15 cellular contexts compared by ENCODE assay signal in genomic region chr5:98069876-98070512, GRCh38.
DNase-seq lines count a peak whose midpoint lies in the region; ATAC-seq and TF ChIP-seq lines count a peak whose summit lies in the region.
"Had no signal": no experiment of that assay in that cellular context is flagged by ENCODE, and none has a peak within 500 bp of the region (broad histone marks: within the 10 kb centered on the region; RNA-seq: fewer than 3 reads in every experiment).

No MANE protein-coding gene starts in this region.

- no peaks in the 10 kb centered on the region for H3K36me3 ChIP-seq in transverse colon
- H3K36me3 ChIP-seq in ovary, result no peaks in the 10 kb centered on the region
- no peaks in the 10 kb centered on the region for H3K36me3 ChIP-seq in smooth muscle cell (ENCODE audit: low read depth)
- H3K36me3 ChIP-seq: upper lobe of right lung had no signal

- in situ Hi-C loops in transverse colon (cut with MboI; ENCODE audit: low pct_ligation_motif_present in 1 of 4, low pct_unique_long_range_greater_than_20kb in 1 of 4, low sequenced_read_pairs in 3 of 4), result no loop called here

- H3K9me3 ChIP-seq in transverse colon (no peaks in the 10 kb centered on the region), ovary (no peaks in the 10 kb centered on the region), smooth muscle cell (replicated peaks; ENCODE audit: low read depth) (no peaks in the 10 kb centered on the region)
- H3K9me3 ChIP-seq: upper lobe of right lung had no signal

- no peaks in the 10 kb centered on the region for H3K27me3 ChIP-seq in transverse colon
- no peaks in the 10 kb centered on the region for H3K27me3 ChIP-seq in ovary
- H3K27me3 ChIP-seq in smooth muscle cell (ENCODE audit: low read depth), result no peaks in the 10 kb centered on the region
- H3K27me3 ChIP-seq: upper lobe of right lung had no signal

- no peaks in the 10 kb centered on the region for H4K20me1 ChIP-seq in smooth muscle cell (ENCODE audit: low read depth)

- no peak overlapping the region for H3K27ac ChIP-seq in transverse colon
- no peak overlapping the region for H3K27ac ChIP-seq in ovary
- no peak overlapping the region for H3K27ac ChIP-seq in smooth muscle cell (ENCODE audit: low read depth)
- H3K27ac ChIP-seq: upper lobe of right lung had no signal

- H3F3A ChIP-seq in smooth muscle cell (ENCODE audit: low read depth), result no peaks in the 10 kb centered on the region

- DNase-seq in GM12865 (ENCODE audit: low read depth), result peak; percentile 27
- DNase-seq in astrocyte of the hippocampus (ENCODE audit: low read depth, low spot score), result peak; percentile 10
- DNase-seq in transverse colon, result no peak
- DNase-seq in ovary, result no peak
- DNase-seq in smooth muscle cell (lab: John Stamatoyannopoulos, UW; ENCODE audit: unreplicated experiment), result no peak
- DNase-seq in HuH-7 (ENCODE audit: low spot score), result no peak
- DNase-seq: activated CD4-positive, alpha-beta T cell treated with anti-CD3 and anti-CD28 coated beads for 4 hours; anterior cingulate cortex; Calu3; NCI-H187 treated with DMSO at 0.1 percent for 48 hours; posterior cingulate gyrus; Right ventricle myocardium superior; upper lobe of right lung had no signal

- TF ChIP-seq EP300 in transverse colon (IDR thresholded peaks at IDR 0.05; ENCODE audit: low read depth) (no peak), ovary (IDR thresholded peaks at IDR 0.05) (no peak)

- H2AFZ ChIP-seq in smooth muscle cell (ENCODE audit: low read depth), result no peak overlapping the region

- TF ChIP-seq POLR2A in transverse colon (IDR thresholded peaks at IDR 0.05), result no peak
- no peak for TF ChIP-seq POLR2A in ovary (IDR thresholded peaks at IDR 0.05)

- H3K9ac ChIP-seq in smooth muscle cell (ENCODE audit: low read depth), result no peak overlapping the region

- no peak for TF ChIP-seq CTCF in GM12865 (IDR thresholded peaks at IDR 0.05; ENCODE audit: insufficient read depth, low read depth, low read length, missing control alignments)
- no peak for TF ChIP-seq CTCF in transverse colon (IDR thresholded peaks at IDR 0.05)
- TF ChIP-seq CTCF in ovary (IDR thresholded peaks at IDR 0.05), result no peak
- TF ChIP-seq CTCF in smooth muscle cell (IDR thresholded peaks at IDR 0.05; ENCODE audit: borderline replicate concordance, insufficient read depth, poor library complexity, severe bottlenecking), result no peak

- WGBS in transverse colon (ENCODE audit: low coverage in 1 of 2), 2 donors, result 64 to 68% methylated on average over 1 of the region's 1 CpG
- WGBS in ovary, 3 donors, result 87 to 90% (median 88%) methylated on average over 1 of the region's 1 CpG
- 68% methylated on average over 1 of the region's 1 CpG for WGBS in smooth muscle cell (ENCODE audit: low lambda C conversion rate)

- ATAC-seq in GM21360 (IDR thresholded peaks at IDR 0.05; ENCODE audit: unreplicated experiment) (peak; percentile 87), HG03342 (IDR thresholded peaks at IDR 0.05; ENCODE audit: unreplicated experiment) (peak; percentile 79)
- ATAC-seq: upper lobe of right lung had no signal

- intact Hi-C loops in transverse colon (cut with DNase I; ENCODE audit: low total_unique reads) (no loop called here), ovary (cut with DNase I) (no loop called here)

- H3K4me2 ChIP-seq in smooth muscle cell, result no peak overlapping the region

- H3K4me1 ChIP-seq in transverse colon, result no peaks in the 10 kb centered on the region
- no peaks in the 10 kb centered on the region for H3K4me1 ChIP-seq in ovary (ENCODE audit: insufficient read depth)
- no peaks in the 10 kb centered on the region for H3K4me1 ChIP-seq in smooth muscle cell (ENCODE audit: low read depth)
- H3K4me1 ChIP-seq: upper lobe of right lung had no signal

- H3K79me2 ChIP-seq in smooth muscle cell (ENCODE audit: low read depth), result no peaks in the 10 kb centered on the region

- H3K4me3 ChIP-seq in GM12865 (ENCODE audit: low read depth, low read length), result no peak overlapping the region
- H3K4me3 ChIP-seq in transverse colon, result no peak overlapping the region
- H3K4me3 ChIP-seq in ovary, result no peak overlapping the region
- no peak overlapping the region for H3K4me3 ChIP-seq in smooth muscle cell
- H3K4me3 ChIP-seq: upper lobe of right lung had no signal

Comparison
In these comparisons a context has a peak if more than half of its experiments do, and no peak if none do; other contexts are left out.
1. DNase-seq: peak in GM12865 (single experiment) and astrocyte of the hippocampus (single experiment); none in transverse colon (single experiment), ovary (0 of 5), smooth muscle cell (single experiment) and HuH-7 (single experiment).